Comparison of ENCODE assay signal across 8 cellular contexts in genomic region chrX:48737213-48737938, GRCh38. TPM values are rescaled to one million over a fixed set of nuclear protein-coding genes. Genes with fewer than 3 reads are reported as not detected.
DNase-seq lines count a peak whose midpoint lies in the region; ATAC-seq and TF ChIP-seq lines count a peak whose summit lies in the region.

No MANE protein-coding gene starts in this region.

- peak overlapping the region; percentile 92 for H2AFZ ChIP-seq in osteoblast (ENCODE audit: low read length)

- intact Hi-C loops in head of caudate nucleus (cut with DNase I) = loop anchor here (5.0 kb wide), 1 partner anchor 65 kb away; the partner anchor contains the start of gene HDAC6

- peak overlapping the region; percentile 95 for H3K27ac Mint-ChIP-seq in activated naive CD8-positive, alpha-beta T cell treated with anti-CD3 and anti-CD28 coated beads, Interleukin-2, amount 10 ng/mL, durations not matched to agents 7 days and 5 days

- POLR2A ChIA-PET in GM10248 (lab: Yijun Ruan, JAX) = interaction anchor here (1.0 kb wide), 1 partner anchor 163 kb away, joined by 3 read pairs; the partner anchor contains the start of gene RBM3
- POLR2A ChIA-PET in activated naive CD8-positive, alpha-beta T cell treated with anti-CD3 and anti-CD28 coated beads, Interleukin-2, amount 10 ng/mL, durations not matched to agents 7 days and 5 days (lab: Charles Lee) = interaction anchor here (0.5 to 2.9 kb wide), 20 partner anchors 8 to 244 kb away, joined by 3 to 31 read pairs (median 6); partner anchors contain the start of genes HDAC6, PQBP1, SUV39H1 and TBC1D25

- peak; percentile 91 for DNase-seq in GM10248 (ENCODE audit: extremely low spot score)
- DNase-seq in NCI-H1105 (lab: John Stamatoyannopoulos, UW) = peak; percentile 92
- DNase-seq in SKM-1 treated with dmso at 0.1 percent for 144 hours (lab: John Stamatoyannopoulos, UW; ENCODE audit: unreplicated experiment) = peak; percentile 93
- DNase-seq in activated naive CD8-positive, alpha-beta T cell treated with anti-CD3 and anti-CD28 coated beads, Interleukin-2, amount 10 ng/mL, durations not matched to agents 7 days and 5 days = peak; percentile 77
- DNase-seq in head of caudate nucleus = peak; percentile 82 to 97 (median 92)
- DNase-seq in osteoblast (ENCODE audit: insufficient read length, low spot score, missing footprints) = peak; percentile 93
- DNase-seq in thoracic aorta (ENCODE audit: low spot score) = peak; percentile 59

- H3K27me3 ChIP-seq in osteoblast (ENCODE audit: insufficient read depth, low read length) = no peaks in the 10 kb centered on the region
- no peaks in the 10 kb centered on the region for H3K27me3 ChIP-seq in thoracic aorta (replicated peaks; ENCODE audit: insufficient read depth)

- H3K4me2 ChIP-seq in osteoblast (ENCODE audit: insufficient read depth, low read length) = peak overlapping the region; percentile 94

- H3K27me3 Mint-ChIP-seq in activated naive CD8-positive, alpha-beta T cell treated with anti-CD3 and anti-CD28 coated beads, Interleukin-2, amount 10 ng/mL, durations not matched to agents 7 days and 5 days = no peaks in the 10 kb centered on the region

- peaks cover 9% of the 10 kb centered on the region for H3K4me1 Mint-ChIP-seq in activated naive CD8-positive, alpha-beta T cell treated with anti-CD3 and anti-CD28 coated beads, Interleukin-2, amount 10 ng/mL, durations not matched to agents 7 days and 5 days

- peak overlapping the region; percentile 93 for H3K4me3 Mint-ChIP-seq in activated naive CD8-positive, alpha-beta T cell treated with anti-CD3 and anti-CD28 coated beads, Interleukin-2, amount 10 ng/mL, durations not matched to agents 7 days and 5 days

- H3K4me1 ChIP-seq in osteoblast (ENCODE audit: insufficient read depth, low read length) (peaks cover 6% of the 10 kb centered on the region), thoracic aorta (ENCODE audit: control insufficient read depth in 1 of 2, low read depth in 2 of 2) (peaks cover 0 to 5% of the 10 kb centered on the region in 2 donors)

- CTCF ChIA-PET in GM10248 (lab: Yijun Ruan, JAX) = no interaction called here

- H3K4me3 ChIP-seq in osteoblast (ENCODE audit: insufficient read depth, low read length) (peak overlapping the region; percentile 79), thoracic aorta (peak overlapping the region; percentile 82)

- no peaks in the 10 kb centered on the region for H3K9me3 Mint-ChIP-seq in activated naive CD8-positive, alpha-beta T cell treated with anti-CD3 and anti-CD28 coated beads, Interleukin-2, amount 10 ng/mL, durations not matched to agents 7 days and 5 days

- no peaks in the 10 kb centered on the region for H3K79me2 ChIP-seq in osteoblast (ENCODE audit: insufficient read depth, low read length)

- H3K27ac ChIP-seq in osteoblast (ENCODE audit: low read depth, low read length) = peak overlapping the region; percentile 80
- peak overlapping the region; percentile 92 to 96 for H3K27ac ChIP-seq in thoracic aorta

- H3K36me3 Mint-ChIP-seq in activated naive CD8-positive, alpha-beta T cell treated with anti-CD3 and anti-CD28 coated beads, Interleukin-2, amount 10 ng/mL, durations not matched to agents 7 days and 5 days = peaks cover 2% of the 10 kb centered on the region

- H3K36me3 ChIP-seq in osteoblast (ENCODE audit: insufficient read depth, low read length) (no peaks in the 10 kb centered on the region), thoracic aorta (no peaks in the 10 kb centered on the region)

- TF ChIP-seq CTCF in GM10248 (IDR thresholded peaks at IDR 0.05; ENCODE audit: control extremely low read depth, extremely low read depth, low read depth, missing control alignments) (no peak), osteoblast (IDR thresholded peaks at IDR 0.05; ENCODE audit: extremely low read depth, low read depth, low read length) (no peak), thoracic aorta (IDR thresholded peaks at IDR 0.05) (no peak)

- H4K20me1 ChIP-seq in osteoblast (ENCODE audit: insufficient read depth, low read length) = no peaks in the 10 kb centered on the region

- ATAC-seq in HG02610 (IDR thresholded peaks at IDR 0.05; ENCODE audit: unreplicated experiment) (peak; percentile 99), thoracic aorta (ENCODE audit: insufficient number of reproducible peaks, low FRiP score, low read depth) (peak; percentile 97)
- ATAC-seq in activated naive CD8-positive, alpha-beta T cell treated with anti-CD3 and anti-CD28 coated beads, Interleukin-2, amount 10 ng/mL, durations not matched to agents 7 days and 5 days (ENCODE audit: low read depth) = peak; percentile 98

- H3K9me3 ChIP-seq in osteoblast (ENCODE audit: low read depth, low read length) (no peaks in the 10 kb centered on the region), thoracic aorta (no peaks in the 10 kb centered on the region)

RNA-seq across cellular contexts. Expression of gene GLOD5, which starts 24.2 kb away (rescaled TPM):
- not detected for total RNA-seq in activated naive CD8-positive, alpha-beta T cell treated with anti-CD3 and anti-CD28 coated beads, Interleukin-2, amount 10 ng/mL, durations not matched to agents 7 days and 5 days
- not detected in 2 replicates for total RNA-seq in osteoblast
- not detected for total RNA-seq in thoracic aorta

RNA-seq across cellular contexts. Expression of gene SUV39H1, which starts 40.8 kb away (rescaled TPM):
- 10 to 100 TPM; 25.4 to 26.8 TPM for total RNA-seq in activated naive CD8-positive, alpha-beta T cell treated with anti-CD3 and anti-CD28 coated beads, Interleukin-2, amount 10 ng/mL, durations not matched to agents 7 days and 5 days
- total RNA-seq in osteoblast = 2.5 and 2.7 TPM in 2 replicates
- total RNA-seq in thoracic aorta = 1 to 10 TPM; 3.5 to 4.4 TPM

RNA-seq across cellular contexts. Expression of gene GATA1, which starts 49.0 kb away (rescaled TPM):
- not detected for total RNA-seq in activated naive CD8-positive, alpha-beta T cell treated with anti-CD3 and anti-CD28 coated beads, Interleukin-2, amount 10 ng/mL, durations not matched to agents 7 days and 5 days
- total RNA-seq in osteoblast = not detected in 2 replicates
- 1 to 10 TPM in 1 of 2 donors, not detected in 1; 1.4 TPM for total RNA-seq in thoracic aorta

RNA-seq across cellular contexts. Expression of gene WAS, which starts 53.8 kb away (rescaled TPM):
- 100 to 1,000 TPM; 142 to 146 TPM for total RNA-seq in activated naive CD8-positive, alpha-beta T cell treated with anti-CD3 and anti-CD28 coated beads, Interleukin-2, amount 10 ng/mL, durations not matched to agents 7 days and 5 days
- 0.36 TPM in 1 of 2 replicates, not detected in the other for total RNA-seq in osteoblast
- 1 to 10 TPM; 8.5 to 9.1 TPM for total RNA-seq in thoracic aorta

Comparison
In these comparisons a context has a peak if more than half of its experiments do, and no peak if none do; other contexts are left out.
1. Peak in every context shown above with its lines: DNase-seq, ATAC-seq, H3K4me3 ChIP-seq and H3K27ac ChIP-seq.